In genomic region chr6:30612687-30613248, GRCh38 we compare ENCODE assay signal across 11 cellular contexts. TPM values are rescaled to one million over a fixed set of nuclear protein-coding genes. Genes with fewer than 3 reads are reported as not detected.
DNase-seq lines count a peak whose midpoint lies in the region; ATAC-seq, FAIRE-seq and TF ChIP-seq lines count a peak whose summit lies in the region.
"Had no signal": no experiment of that assay in that cellular context is flagged by ENCODE, and none has a peak within 500 bp of the region (broad histone marks: within the 10 kb centered on the region; RNA-seq: fewer than 3 reads in every experiment).

No MANE protein-coding gene starts in this region.

- peak overlapping the region in 1 of 10 experiments; percentile 84; a peak in 1 of 20 replicates for H3K4me3 ChIP-seq in BLaER1 treated with 17β-estradiol and CSF1 and Interleukin-3, amounts not matched to agents 10 nM and 100 nM

- H3K4me3 Mint-ChIP-seq in brain (peak overlapping the region; percentile 91 to 100 (median 96)), natural killer cell (no peak overlapping the region)

- H3K36me3 Mint-ChIP-seq in brain (peaks cover 65% of the 10 kb centered on the region), natural killer cell (peaks cover 27% of the 10 kb centered on the region)

- DNase-seq in natural killer cell (no peak), frontal cortex (ENCODE audit: low spot score in 2 of 2) (no peak), SW 1271 (lab: John Stamatoyannopoulos, UW) (no peak), NCI-H1436 (lab: John Stamatoyannopoulos, UW) (no peak), NCI-H2227 (lab: John Stamatoyannopoulos, UW; ENCODE audit: unreplicated experiment) (no peak)
- DNase-seq: activated gamma-delta T cell had no signal

- intact Hi-C loops in natural killer cell (cut with micrococcal nuclease): loop anchor here (10.0 kb wide), 1 partner anchor 742 kb away; the partner anchor contains the start of gene HLA-B

- no peak for ATAC-seq in natural killer cell
- ATAC-seq: right cardiac atrium had no signal

- no peaks in the 10 kb centered on the region for H3K27me3 ChIP-seq in BLaER1 treated with 17β-estradiol and CSF1 and Interleukin-3, amounts not matched to agents 10 nM and 100 nM

- H3K4me1 Mint-ChIP-seq in brain (peaks cover 71% of the 10 kb centered on the region), natural killer cell (peaks cover 61 to 75% of the 10 kb centered on the region in 2 donors)

- H4K20me1 ChIP-seq in BLaER1 treated with 17β-estradiol and CSF1 and Interleukin-3, amounts not matched to agents 10 nM and 100 nM: peaks cover 5 to 70% (median 70%) of the 10 kb centered on the region in 11 experiments

- peak overlapping the region; percentile 87 to 98 (median 95) for H3K4me2 ChIP-seq in BLaER1 treated with 17β-estradiol and CSF1 and Interleukin-3, amounts not matched to agents 10 nM and 100 nM

- peaks cover 44 to 80% (median 70%) of the 10 kb centered on the region in 11 experiments for H3K36me3 ChIP-seq in BLaER1 treated with 17β-estradiol and CSF1 and Interleukin-3, amounts not matched to agents 10 nM and 100 nM
- H3K36me3 ChIP-seq in KOPT-K1 (ENCODE audit: insufficient read depth, low read length): peaks cover 76% of the 10 kb centered on the region

- H3K9ac ChIP-seq in BLaER1 treated with 17β-estradiol and CSF1 and Interleukin-3, amounts not matched to agents 10 nM and 100 nM: peak overlapping the region in 7 of 11 experiments; percentile 4 to 99 (median 98); a peak in 8 of 22 replicates

- H3K9me3 Mint-ChIP-seq in brain: peaks cover 0 to 14% (median 3%) of the 10 kb centered on the region in 5 experiments
- no peaks in the 10 kb centered on the region for H3K9me3 Mint-ChIP-seq in natural killer cell

- FAIRE-seq in frontal cortex (lab: Jason Lieb, UNC): no peak
- FAIRE-seq: GM18507 had no signal

- peaks cover 60 to 69% (median 69%) of the 10 kb centered on the region in 10 experiments for H3K4me1 ChIP-seq in BLaER1 treated with 17β-estradiol and CSF1 and Interleukin-3, amounts not matched to agents 10 nM and 100 nM

- peak overlapping the region in 4 of 5 experiments; percentile 99 to 100 (median 100) for H3K27ac Mint-ChIP-seq in brain
- peak overlapping the region; percentile 96 to 100 for H3K27ac Mint-ChIP-seq in natural killer cell

- TF ChIP-seq CTCF in brain (conservative IDR thresholded peaks at IDR 0.05) (no peak), natural killer cell (IDR thresholded peaks at IDR 0.05) (no peak)

- peak overlapping the region in 6 of 11 experiments; percentile 0 to 99 (median 60); a peak in 6 of 22 replicates for H3K27ac ChIP-seq in BLaER1 treated with 17β-estradiol and CSF1 and Interleukin-3, amounts not matched to agents 10 nM and 100 nM
- H3K27ac ChIP-seq in KOPT-K1 (ENCODE audit: low read depth, low read length, poor library complexity, severe bottlenecking): peak overlapping the region; percentile 95

- H3K9me3 ChIP-seq in BLaER1 treated with 17β-estradiol and CSF1 and Interleukin-3, amounts not matched to agents 10 nM and 100 nM (replicated peaks in 1 of 11): no peaks in the 10 kb centered on the region; a peak in 1 of 22 replicates
- H3K9me3 ChIP-seq in KOPT-K1 (ENCODE audit: insufficient read depth, low read length, poor library complexity, severe bottlenecking): no peaks in the 10 kb centered on the region

- H3K27me3 Mint-ChIP-seq in brain (peaks cover 19% of the 10 kb centered on the region), natural killer cell (ENCODE audit: low read depth in 2 of 2) (peaks cover 0 to 5% of the 10 kb centered on the region in 2 donors)

RNA-seq across cellular contexts. Expression of gene PPP1R10, which starts 4.3 kb away (rescaled TPM):
- 40.7 TPM for polyA plus RNA-seq in brain (ENCODE audit: insufficient read depth, low read depth, low replicate concordance)
- total RNA-seq in natural killer cell (100 to 1,000 TPM; 151 to 222 (median 174) TPM), frontal cortex (43.6 TPM)

RNA-seq across cellular contexts. Expression of gene MRPS18B, which starts 4.9 kb away (rescaled TPM):
- 127 TPM for polyA plus RNA-seq in brain (ENCODE audit: insufficient read depth, low read depth, low replicate concordance)
- total RNA-seq in natural killer cell (10 to 100 TPM; 14.2 to 19.9 (median 16.6) TPM), frontal cortex (53.0 TPM)

RNA-seq across cellular contexts. Expression of gene ATAT1, which starts 13.9 kb away (rescaled TPM):
- 46.9 TPM for polyA plus RNA-seq in brain (ENCODE audit: insufficient read depth, low read depth, low replicate concordance)
- total RNA-seq in natural killer cell (10 to 100 TPM in 1 of 3 donors, 1 to 10 TPM in 2; 8.1 to 10.8 (median 8.9) TPM), frontal cortex (40.4 TPM)

RNA-seq across cellular contexts. Expression of gene C6orf136, which starts 34.2 kb away (rescaled TPM):
- polyA plus RNA-seq in brain (ENCODE audit: insufficient read depth, low read depth, low replicate concordance): 41.1 TPM
- total RNA-seq in natural killer cell: 10 to 100 TPM; 39.4 to 51.4 (median 50.9) TPM
- total RNA-seq in frontal cortex: 23.2 TPM

RNA-seq across cellular contexts. Expression of gene ABCF1, which starts 41.5 kb away (rescaled TPM):
- 100 TPM for polyA plus RNA-seq in brain (ENCODE audit: insufficient read depth, low read depth, low replicate concordance)
- total RNA-seq in natural killer cell (100 to 1,000 TPM in 2 of 3 donors, 10 to 100 TPM in 1; 91.4 to 138 (median 138) TPM), frontal cortex (18.8 TPM)
